Comparison of ENCODE assay signal across 8 cellular contexts in genomic region chr3:15812183-15812582, GRCh38. TPM values are rescaled to one million over a fixed set of nuclear protein-coding genes. Genes with fewer than 3 reads are reported as not detected.
DNase-seq lines count a peak whose midpoint lies in the region; ATAC-seq, FAIRE-seq and TF ChIP-seq lines count a peak whose summit lies in the region.
"Had no signal": no experiment of that assay in that cellular context is flagged by ENCODE, and none has a peak within 500 bp of the region (broad histone marks: within the 10 kb centered on the region; RNA-seq: fewer than 3 reads in every experiment).

No MANE protein-coding gene starts in this region.

- no peak overlapping the region for H3K14ac ChIP-seq in H1 (ENCODE audit: insufficient read length)

- peak; percentile 61 for TF ChIP-seq CTCF in Loucy (conservative IDR thresholded peaks at IDR 0.05; ENCODE audit: low read length)
- TF ChIP-seq CTCF in H1 (IDR thresholded peaks at IDR 0.05; ENCODE audit: control extremely low read depth in 1 of 3, insufficient read depth in 1 of 3, low read depth in 1 of 3, low read length in 3 of 3), result peak in 2 of 3 experiments; percentile 16 to 17; a peak in 2 of 4 replicates
- peak; percentile 47 for TF ChIP-seq CTCF in parathyroid adenoma (IDR thresholded peaks at IDR 0.05)

- no peak for TF ChIP-seq EP300 in H1 (IDR thresholded peaks at IDR 0.05; ENCODE audit: borderline replicate concordance in 1 of 2, low read depth in 2 of 2, low read length in 2 of 2)

- H2BK15ac ChIP-seq in H1 (ENCODE audit: low read length), result no peak overlapping the region

- H4K20me1 ChIP-seq in Loucy (ENCODE audit: insufficient read depth, low read length, poor library complexity, severe bottlenecking) (peaks cover 23% of the 10 kb centered on the region), H1 (replicated peaks in 1 of 2; ENCODE audit: control insufficient read depth in 1 of 2, insufficient read depth in 2 of 2, low read length in 2 of 2) (no peaks in the 10 kb centered on the region)

- no peak for FAIRE-seq in H1 (lab: Jason Lieb, UNC)

- 95% methylated on average over 1 of the region's 1 CpG; no CpG with 5 or more reads in 1 of the 2 experiments for WGBS in H1 (ENCODE audit: extremely low coverage in 1 of 2, insufficient coverage in 1 of 2, insufficient read length in 1 of 2, insufficient replicate concordance in 2 of 2, low coverage in 1 of 2, low lambda C conversion rate in 2 of 2, missing lambda C conversion rate in 1 of 2), 2 experiments

- POLR2A ChIA-PET in H1 (lab: Charles Lee; ENCODE audit: partially characterized antibody), result interaction anchor here (2.2 kb wide), 1 partner anchor 211 kb away, joined by 6 read pairs; the partner anchor contains the start of genes BTD and HACL1

- H3K56ac ChIP-seq in H1 (replicated peaks; ENCODE audit: insufficient read length, low read depth, low read length), result no peak overlapping the region

- H3K27ac ChIP-seq in H1 (ENCODE audit: low read depth, low read length) (no peak overlapping the region), parathyroid adenoma (no peak overlapping the region)

- H3K4me3 ChIP-seq in Loucy (ENCODE audit: low read length, poor library complexity, severe bottlenecking), result no peak overlapping the region
- no peak overlapping the region for H3K4me3 ChIP-seq in H1 (ENCODE audit: extremely low read depth in 1 of 4, insufficient read depth in 2 of 4, low read depth in 3 of 4, low read length in 4 of 4)
- no peak overlapping the region for H3K4me3 ChIP-seq in parathyroid adenoma (ENCODE audit: low read depth, low read length)

- no peak overlapping the region for H3K4ac ChIP-seq in H1 (replicated peaks; ENCODE audit: insufficient read length, low read depth, low read length)

- H3K23me2 ChIP-seq in H1 (ENCODE audit: low read depth, low read length), result no peaks in the 10 kb centered on the region

- H4K5ac ChIP-seq in H1 (ENCODE audit: insufficient read length, low read depth, low read length), result no peak overlapping the region

- DNase-seq in ELR (ENCODE audit: low read depth), result peak; percentile 63
- no peak for DNase-seq in H1 (ENCODE audit: low read depth in 1 of 2, low spot score in 2 of 2)
- no peak for DNase-seq in DMS153 treated with DMSO at 0.1 percent for 48 hours (lab: John Stamatoyannopoulos, UW; ENCODE audit: unreplicated experiment)
- DNase-seq in NCI-H2029 (lab: John Stamatoyannopoulos, UW), result no peak
- DNase-seq: right cardiac atrium had no signal

- no peak overlapping the region for H2AK5ac ChIP-seq in H1 (ENCODE audit: low read depth, low read length)

- H3K4me1 ChIP-seq in Loucy (ENCODE audit: insufficient read depth, low read length, poor library complexity, severe bottlenecking) (peaks cover 34% of the 10 kb centered on the region), H1 (replicated peaks in 1 of 4; ENCODE audit: control insufficient read depth in 3 of 4, insufficient read depth in 4 of 4, low read length in 3 of 4) (peaks cover 0 to 4% (median 1%) of the 10 kb centered on the region in 4 experiments; a peak in 2 of 7 replicates), parathyroid adenoma (no peaks in the 10 kb centered on the region)

- ATAC-seq in HG02973 (IDR thresholded peaks at IDR 0.05; ENCODE audit: unreplicated experiment), result no peak
- ATAC-seq: right cardiac atrium had no signal

- peaks cover 83% of the 10 kb centered on the region for H3K79me2 ChIP-seq in Loucy (ENCODE audit: insufficient read depth, low read length)
- H3K79me2 ChIP-seq in H1 (ENCODE audit: control insufficient read depth in 1 of 2, insufficient read depth in 2 of 2, low read length in 2 of 2), result peaks cover 0 to 77% of the 10 kb centered on the region in 2 experiments; a peak in 2 of 4 replicates
- peaks cover 26% of the 10 kb centered on the region for H3K79me2 ChIP-seq in parathyroid adenoma

- no peaks in the 10 kb centered on the region for H3F3A ChIP-seq in Loucy (ENCODE audit: low read depth)

- no peak overlapping the region for H3K23ac ChIP-seq in H1 (ENCODE audit: insufficient read length)

- no peak overlapping the region for H2BK5ac ChIP-seq in H1 (ENCODE audit: low read depth, low read length)

- no peak overlapping the region for H2BK120ac ChIP-seq in H1 (replicated peaks; ENCODE audit: low read depth, low read length)

- H2BK12ac ChIP-seq in H1 (ENCODE audit: low read depth, low read length), result no peak overlapping the region

- H3K27me3 ChIP-seq in Loucy (ENCODE audit: insufficient read depth, low read length, poor library complexity, severe bottlenecking), result no peaks in the 10 kb centered on the region
- H3K27me3 ChIP-seq in H1 (replicated peaks in 1 of 4; ENCODE audit: control insufficient read depth in 3 of 4, extremely low read depth in 1 of 4, insufficient read depth in 3 of 4, low read length in 3 of 4), result no peaks in the 10 kb centered on the region
- no peaks in the 10 kb centered on the region for H3K27me3 ChIP-seq in parathyroid adenoma (ENCODE audit: control insufficient read depth, insufficient read depth, low read length)

- no peak overlapping the region for H2BK20ac ChIP-seq in H1 (ENCODE audit: low read length)

- H3K4me2 ChIP-seq in Loucy (ENCODE audit: low read depth, low read length, poor library complexity, severe bottlenecking) (no peak overlapping the region), H1 (ENCODE audit: insufficient read depth in 1 of 2, low read depth in 2 of 2, low read length in 2 of 2) (no peak overlapping the region), parathyroid adenoma (ENCODE audit: low read length) (no peak overlapping the region)

- no peaks in the 10 kb centered on the region for H3K9me2 ChIP-seq in Loucy (replicated peaks; ENCODE audit: low read depth, low read length)

- H3K18ac ChIP-seq in H1 (ENCODE audit: extremely low read depth, low read length), result no peak overlapping the region

- CTCF ChIA-PET in H1 (lab: Charles Lee; ENCODE audit: partially characterized antibody), result interaction anchor here (0.7 to 3.1 kb wide), 13 partner anchors 11 to 381 kb away, joined by 3 to 16 read pairs (median 4); partner anchors contain the start of gene ANKRD28

- no peak for TF ChIP-seq POLR2A in H1 (IDR thresholded peaks at IDR 0.05; ENCODE audit: control extremely low read depth in 1 of 2, low read depth in 2 of 2, low read length in 2 of 2)

- no peaks in the 10 kb centered on the region for H3K79me1 ChIP-seq in H1 (ENCODE audit: low read depth, low read length)

- no peaks in the 10 kb centered on the region for H3K9me3 ChIP-seq in Loucy (ENCODE audit: insufficient read depth, low read depth, low read length)
- no peaks in the 10 kb centered on the region for H3K9me3 ChIP-seq in H1 (ENCODE audit: insufficient read depth in 2 of 2, low read depth in 1 of 2, low read length in 1 of 2)
- no peaks in the 10 kb centered on the region for H3K9me3 ChIP-seq in parathyroid adenoma (ENCODE audit: control insufficient read depth, low read length)

- H3K36me3 ChIP-seq in Loucy (ENCODE audit: insufficient read depth, low read length) (no peaks in the 10 kb centered on the region), H1 (ENCODE audit: control insufficient read depth in 2 of 4, insufficient read depth in 4 of 4, low read length in 3 of 4) (no peaks in the 10 kb centered on the region), parathyroid adenoma (ENCODE audit: control insufficient read depth, insufficient read depth, low read length) (no peaks in the 10 kb centered on the region)

- H3K9ac ChIP-seq in Loucy (ENCODE audit: low read depth, low read length, poor library complexity, severe bottlenecking), result no peak overlapping the region
- H3K9ac ChIP-seq in H1 (replicated peaks in 1 of 4; ENCODE audit: extremely low read depth in 1 of 4, low read depth in 3 of 4, low read length in 3 of 4), result no peak overlapping the region
- no peak overlapping the region for H3K9ac ChIP-seq in parathyroid adenoma

- H4K91ac ChIP-seq in H1 (replicated peaks; ENCODE audit: insufficient read length, low read length), result no peak overlapping the region

- no peak overlapping the region for H2AFZ ChIP-seq in Loucy (ENCODE audit: low read length)
- no peak overlapping the region for H2AFZ ChIP-seq in H1 (ENCODE audit: low read length)
- H2AFZ ChIP-seq in parathyroid adenoma, result no peak overlapping the region

- H4K8ac ChIP-seq in H1 (ENCODE audit: extremely low read depth, insufficient read depth, low read length), result no peak overlapping the region

- TF ChIP-seq RAD21 in H1 (IDR thresholded peaks at IDR 0.05 in 1 of 2, conservative IDR thresholded peaks at IDR 0.05 in 1 of 2; ENCODE audit: low read depth in 2 of 2, low read length in 2 of 2), result peak in 1 of 2 experiments; percentile 56

TF ChIP-seq in H1, 55 proteins besides CTCF, POLR2A, EP300 and RAD21 (continues in another document):
- no peak for TF ChIP-seq RFX5 (IDR thresholded peaks at IDR 0.05; ENCODE audit: borderline replicate concordance, low read depth, low read length)
- TF ChIP-seq, protein P1, sequence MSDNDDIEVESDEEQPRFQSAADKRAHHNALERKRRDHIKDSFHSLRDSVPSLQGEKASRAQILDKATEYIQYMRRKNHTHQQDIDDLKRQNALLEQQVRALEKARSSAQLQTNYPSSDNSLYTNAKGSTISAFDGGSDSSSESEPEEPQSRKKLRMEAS (IDR thresholded peaks at IDR 0.05), result no peak
- TF ChIP-seq JUND (IDR thresholded peaks at IDR 0.05; ENCODE audit: low read length), result no peak
- TF ChIP-seq E2F6 (IDR thresholded peaks at IDR 0.05), result no peak
- no peak for TF ChIP-seq NANOG (IDR thresholded peaks at IDR 0.05; ENCODE audit: insufficient read depth, low read depth, low read length, poor library complexity, severe bottlenecking)
- no peak for TF ChIP-seq RXRA (IDR thresholded peaks at IDR 0.05; ENCODE audit: insufficient read depth, low read depth, low read length)
- no peak for TF ChIP-seq TBP (IDR thresholded peaks at IDR 0.05; ENCODE audit: low read depth, low read length)
- no peak for TF ChIP-seq EGR1 (IDR thresholded peaks at IDR 0.05; ENCODE audit: borderline replicate concordance, low read depth, low read length)
- no peak for TF ChIP-seq TAF1 (IDR thresholded peaks at IDR 0.05; ENCODE audit: low read depth, low read length)
- no peak for TF ChIP-seq CREB1 (IDR thresholded peaks at IDR 0.05)

RNA-seq across cellular contexts. Expression of gene ANKRD28, which starts 14.4 kb away (rescaled TPM):
- 61.4 and 61.7 TPM in 2 replicates for total RNA-seq in H1 (2021; fragmentation: NEBNext Ultra II Directional; extraction: Animal tissue kit (Norgen Biotek cat#: 25700))
- polyA plus RNA-seq in H1 (2011; rRNA removed), result 21.4 and 39.1 TPM in 2 replicates
- 28.1 TPM for polyA plus RNA-seq in H1 (2011; cell fraction: cytosol; rRNA removed)
- polyA plus RNA-seq in H1 (2011; cell fraction: nucleus; rRNA removed), result 43.7 TPM
- polyA plus RNA-seq in H1 (2012, experiment 1 of 2), result 37.2 to 51.3 TPM (median 45.6 TPM) in 4 replicates
- polyA plus RNA-seq in H1 (2012, experiment 2 of 2), result 1.6 TPM
- polyA plus RNA-seq in H1 (2013, experiment 1 of 2), result 21.0 TPM
- polyA plus RNA-seq in H1 (2013, experiment 2 of 2), result 18.8 TPM
- 110 and 187 TPM in 2 replicates for polyA minus RNA-seq in H1 (2011; rRNA and poly(A)+ RNA removed)
- polyA minus RNA-seq in H1 (2011; cell fraction: cytosol; rRNA and poly(A)+ RNA removed), result 55.6 TPM
- polyA minus RNA-seq in H1 (2011; cell fraction: nucleus; rRNA and poly(A)+ RNA removed), result 112 TPM
